In genomic region chr15:64249842-64250575, GRCh38 we compare ENCODE assay signal across 17 cellular contexts.
DNase-seq lines count a peak whose midpoint lies in the region; ATAC-seq, FAIRE-seq and TF ChIP-seq lines count a peak whose summit lies in the region.
"Had no signal": no experiment of that assay in that cellular context is flagged by ENCODE, and none has a peak within 500 bp of the region (broad histone marks: within the 10 kb centered on the region; RNA-seq: fewer than 3 reads in every experiment).

No MANE protein-coding gene starts in this region.

- no peak for TF ChIP-seq EP300 in HepG2 (IDR thresholded peaks at IDR 0.05; ENCODE audit: low read depth in 2 of 2, low read length in 2 of 2)
- no peak for TF ChIP-seq EP300 in HepG2 (CRISPR knock-in tag; IDR thresholded peaks at IDR 0.05; ENCODE audit: borderline replicate concordance)

- H3K4me3 Mint-ChIP-seq in activated CD8-positive, alpha-beta memory T cell treated with anti-CD3 and anti-CD28 coated beads, Interleukin-2, amount 10 ng/mL, durations not matched to agents 7 days and 5 days: no peak overlapping the region
- H3K4me3 Mint-ChIP-seq: activated naive CD4-positive, alpha-beta T cell treated with anti-CD3 and anti-CD28 coated beads for 36 hours; immature natural killer cell; naive B cell; T-helper 2 cell treated with Interferon-gamma antibody and Interleukin-4, amounts not matched to agents 5 μg/mL and 100 μg/mL, for 36 hours had no signal

- POLR2A ChIA-PET in HepG2 (lab: Yijun Ruan, JAX): no interaction called here

- BruUV-seq in HepG2 (replicated peaks; lab: Mats Ljungman, UMichigan): no TSS peak

- no peak for TF ChIP-seq CTCF in breast epithelium (IDR thresholded peaks at IDR 0.05)
- TF ChIP-seq CTCF in HepG2 (CRISPR knock-in tag; IDR thresholded peaks at IDR 0.05): no peak

- FAIRE-seq in HepG2 (lab: Jason Lieb, UNC): no peak
- FAIRE-seq: A204.1 had no signal

- H3K4me1 ChIP-seq in breast epithelium (no peaks in the 10 kb centered on the region), HepG2 (ENCODE audit: insufficient read depth, low read length) (peaks cover 52% of the 10 kb centered on the region)

- H3K27me3 ChIP-seq in breast epithelium (no peaks in the 10 kb centered on the region), HepG2 (ENCODE audit: control insufficient read depth in 1 of 2, insufficient read depth in 2 of 2, low read length in 2 of 2) (no peaks in the 10 kb centered on the region)
- H3K27me3 ChIP-seq: sigmoid colon had no signal

- peak overlapping the region; percentile 9 to 65 for H3K27ac ChIP-seq in breast epithelium
- H3K27ac ChIP-seq in HepG2 (ENCODE audit: extremely low read length, insufficient read depth, low read length): peak overlapping the region; percentile 84
- H3K27ac ChIP-seq: KMS-11 had no signal

- H3K36me3 ChIP-seq in breast epithelium (no peaks in the 10 kb centered on the region), HepG2 (replicated peaks in 1 of 2; ENCODE audit: control insufficient read depth in 1 of 2, insufficient read depth in 2 of 2, low read length in 2 of 2) (peaks cover 0 to 3% of the 10 kb centered on the region in 2 experiments; a peak in 1 of 5 replicates)
- H3K36me3 ChIP-seq: sigmoid colon had no signal

- H3K9ac ChIP-seq in HepG2 (ENCODE audit: insufficient read depth, low read depth, low read length): no peak overlapping the region
- H3K9ac ChIP-seq: KMS-11 had no signal

- H3K9me3 Mint-ChIP-seq in activated CD8-positive, alpha-beta memory T cell treated with anti-CD3 and anti-CD28 coated beads, Interleukin-2, amount 10 ng/mL, durations not matched to agents 7 days and 5 days (ENCODE audit: low read depth): no peaks in the 10 kb centered on the region
- H3K9me3 Mint-ChIP-seq: activated naive CD4-positive, alpha-beta T cell treated with anti-CD3 and anti-CD28 coated beads for 36 hours; immature natural killer cell; naive B cell; T-helper 2 cell treated with Interferon-gamma antibody and Interleukin-4, amounts not matched to agents 5 μg/mL and 100 μg/mL, for 36 hours had no signal

- CTCF ChIA-PET in activated CD8-positive, alpha-beta memory T cell treated with anti-CD3 and anti-CD28 coated beads, Interleukin-2, amount 10 ng/mL, durations not matched to agents 7 days and 5 days (lab: Charles Lee): interaction anchor here (1.5 kb wide), 1 partner anchor 10 kb away, joined by 3 read pairs; no protein-coding TSS in a partner anchor
- CTCF ChIA-PET in HepG2 (lab: Yijun Ruan, JAX; ENCODE audit: low intra/inter-chr PET ratio, low total read pairs): no interaction called here

- ATAC-seq in activated CD8-positive, alpha-beta memory T cell treated with anti-CD3 and anti-CD28 coated beads, Interleukin-2, amount 10 ng/mL, durations not matched to agents 7 days and 5 days: no peak
- no peak for ATAC-seq in HepG2
- ATAC-seq in GM18858 (IDR thresholded peaks at IDR 0.05; ENCODE audit: unreplicated experiment): no peak

- intact Hi-C loops in breast epithelium (cut with DNase I; ENCODE audit: low total_unique reads): no loop called here
- intact Hi-C loops in HepG2 (cut with micrococcal nuclease; ENCODE audit: unreplicated experiment): no loop called here

- H3K4me2 ChIP-seq in HepG2 (ENCODE audit: low read depth, low read length): no peak overlapping the region
- H3K4me2 ChIP-seq: KMS-11 had no signal

- in situ Hi-C loops in HepG2 (cut with HindIII; ENCODE audit: extremely low pct_ligation_motif_present, low pct_unique_long_range_greater_than_20kb): no loop called here

- H3K27me3 Mint-ChIP-seq in activated CD8-positive, alpha-beta memory T cell treated with anti-CD3 and anti-CD28 coated beads, Interleukin-2, amount 10 ng/mL, durations not matched to agents 7 days and 5 days: no peaks in the 10 kb centered on the region
- H3K27me3 Mint-ChIP-seq: naive B cell had no signal

- no peak for TF ChIP-seq POLR2A in breast epithelium (IDR thresholded peaks at IDR 0.05)
- TF ChIP-seq POLR2A in HepG2 (IDR thresholded peaks at IDR 0.05; ENCODE audit: insufficient read depth in 1 of 2, low read depth in 2 of 2, low read length in 2 of 2): no peak

- H4K20me1 ChIP-seq in HepG2 (ENCODE audit: insufficient read depth, low read length): no peaks in the 10 kb centered on the region

- DNase-seq in activated CD8-positive, alpha-beta memory T cell treated with anti-CD3 and anti-CD28 coated beads, Interleukin-2, amount 10 ng/mL, durations not matched to agents 7 days and 5 days: no peak
- DNase-seq in activated CD8-positive, alpha-beta memory T cell treated with anti-CD3 and anti-CD28 coated beads for 24 hours: no peak
- DNase-seq in breast epithelium (ENCODE audit: low spot score in 2 of 2) (no peak), HepG2 (ENCODE audit: low spot score) (no peak), SW480 (ENCODE audit: low spot score) (no peak), NCI-H1105 (lab: John Stamatoyannopoulos, UW) (no peak), OCI-M1 (lab: John Stamatoyannopoulos, UW) (no peak)
- DNase-seq: activated naive CD4-positive, alpha-beta T cell treated with anti-CD3 and anti-CD28 coated beads for 36 hours; central memory CD4-positive, alpha-beta T cell; immature natural killer cell; naive B cell; NCI-H2081; sigmoid colon had no signal

- H3K4me1 Mint-ChIP-seq in activated CD8-positive, alpha-beta memory T cell treated with anti-CD3 and anti-CD28 coated beads, Interleukin-2, amount 10 ng/mL, durations not matched to agents 7 days and 5 days: peaks cover 55% of the 10 kb centered on the region

- peak overlapping the region; percentile 8 for H3K27ac Mint-ChIP-seq in activated CD8-positive, alpha-beta memory T cell treated with anti-CD3 and anti-CD28 coated beads, Interleukin-2, amount 10 ng/mL, durations not matched to agents 7 days and 5 days
- H3K27ac Mint-ChIP-seq: activated naive CD4-positive, alpha-beta T cell treated with anti-CD3 and anti-CD28 coated beads for 36 hours had no signal

- H3K36me3 Mint-ChIP-seq in activated CD8-positive, alpha-beta memory T cell treated with anti-CD3 and anti-CD28 coated beads, Interleukin-2, amount 10 ng/mL, durations not matched to agents 7 days and 5 days: peaks cover 24% of the 10 kb centered on the region
- H3K36me3 Mint-ChIP-seq: immature natural killer cell had no signal

- peaks cover 9% of the 10 kb centered on the region for H3K79me2 ChIP-seq in HepG2 (ENCODE audit: insufficient read depth, low read length)

- no peak for TF ChIP-seq RAD21 in HepG2 (CRISPR knock-in tag; IDR thresholded peaks at IDR 0.05)

- no peak overlapping the region for H2AFZ ChIP-seq in HepG2 (ENCODE audit: low read length)

- no peaks in the 10 kb centered on the region for H3K9me3 ChIP-seq in breast epithelium
- H3K9me3 ChIP-seq in HepG2 (ENCODE audit: low read length): no peaks in the 10 kb centered on the region
- H3K9me3 ChIP-seq: sigmoid colon had no signal

- no peak overlapping the region for H3K4me3 ChIP-seq in breast epithelium
- H3K4me3 ChIP-seq in HepG2 (replicated peaks in 1 of 3; ENCODE audit: insufficient read depth in 1 of 3, low read depth in 2 of 3, low read length in 3 of 3): no peak overlapping the region
- H3K4me3 ChIP-seq: sigmoid colon had no signal

TF ChIP-seq in HepG2, 621 proteins besides CTCF, POLR2A, EP300 and RAD21:
- no peak for TF ChIP-seq GFI1 (CRISPR knock-in tag; IDR thresholded peaks at IDR 0.05; ENCODE audit: borderline replicate concordance)
- no peak for TF ChIP-seq PCBP2 (optimal IDR thresholded peaks at IDR 0.05; ENCODE audit: low read depth, low read length, poor library complexity, severe bottlenecking)
- TF ChIP-seq ZNF782 (CRISPR knock-in tag; IDR thresholded peaks at IDR 0.05; ENCODE audit: borderline replicate concordance): no peak
- no peak for TF ChIP-seq MED13 (CRISPR knock-in tag; IDR thresholded peaks at IDR 0.05)
- TF ChIP-seq XRCC5 (optimal IDR thresholded peaks at IDR 0.05; ENCODE audit: low read length): no peak
- TF ChIP-seq ZNF101 (CRISPR knock-in tag; IDR thresholded peaks at IDR 0.05; ENCODE audit: borderline replicate concordance, low read depth): no peak
- TF ChIP-seq ZNF414 (CRISPR knock-in tag; IDR thresholded peaks at IDR 0.05): no peak
- TF ChIP-seq ZBTB37 (CRISPR knock-in tag; IDR thresholded peaks at IDR 0.05): no peak
- no peak for TF ChIP-seq ZC3H13 (CRISPR knock-in tag; IDR thresholded peaks at IDR 0.05)
